In the genomic region with DNA sequence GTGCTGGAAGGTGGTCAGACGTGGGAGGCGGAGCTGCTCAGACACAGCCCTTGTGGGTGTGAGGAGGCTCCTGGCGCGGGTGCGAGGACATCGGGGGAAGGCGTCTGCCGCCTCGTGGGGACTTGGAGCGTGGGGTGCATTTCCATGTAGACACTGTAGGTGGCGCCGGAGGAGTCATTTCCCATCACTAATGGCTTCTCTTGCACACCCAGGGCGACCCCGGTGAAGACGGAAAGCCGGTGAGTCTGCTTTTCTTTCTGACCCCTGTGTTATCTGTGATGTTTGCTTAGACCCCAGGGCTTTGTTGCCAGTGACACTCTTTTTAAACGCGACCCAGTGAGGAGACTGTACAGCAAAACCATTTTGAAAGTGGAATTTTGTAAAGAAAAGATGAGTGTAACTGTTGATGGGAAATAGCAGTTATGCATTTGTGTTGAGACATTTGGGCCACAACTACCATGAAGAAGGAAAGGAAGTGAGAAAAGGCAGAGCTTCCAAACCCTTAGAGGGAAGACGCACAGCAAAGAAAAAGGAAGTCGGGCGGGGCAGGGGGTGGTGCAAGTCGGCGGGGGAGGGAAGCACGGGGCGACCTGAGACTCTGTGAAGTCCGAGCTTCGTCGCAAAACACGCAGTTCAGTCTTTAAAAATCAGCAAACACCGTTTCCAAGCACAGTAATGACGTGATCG, we compare ENCODE assay signal across 8 cellular contexts.
A peak's percentile ranks its signal among the peaks of the same experiment; 100 is the strongest.
DNase-seq lines count a peak whose midpoint lies in the region; ATAC-seq and TF ChIP-seq lines count a peak whose summit lies in the region.

No MANE protein-coding gene starts in this region.

- intact Hi-C loops in left colon (cut with DNase I, micrococcal nuclease), result loop anchor here in 1 of 2 donors (5.0 to 10.0 kb wide), 2 partner anchors 119 to 347 kb away; no protein-coding TSS in a partner anchor

- peak; percentile 97 for TF ChIP-seq CTCF in GM12864 (IDR thresholded peaks at IDR 0.05; ENCODE audit: low read depth, low read length, missing control alignments)

- peak overlapping the region; percentile 41 for H3K4me3 ChIP-seq in GM12864 (ENCODE audit: low read depth, low read length)

- DNase-seq in GM12864 (ENCODE audit: low read depth) (peak; percentile 38), NCI-H2107 treated with DMSO at 0.1 percent for 48 hours (lab: John Stamatoyannopoulos, UW; ENCODE audit: unreplicated experiment) (peak; percentile 49), cerebellum (ENCODE audit: low spot score) (peak; percentile 77), left colon (peak; percentile 52 to 74)
- peak; percentile 72 for DNase-seq in activated CD4-positive, alpha-beta T cell treated with anti-CD3 and anti-CD28 coated beads for 1 hour
- peak; percentile 82 to 83 for DNase-seq in stimulated activated CD4-positive, alpha-beta T cell treated with anti-CD3 and anti-CD28 coated beads, Interleukin-2, amount 100 ng/mL, for 24 hours

- ATAC-seq in left colon (peak; percentile 77), GM18502 (IDR thresholded peaks at IDR 0.05; ENCODE audit: poor library complexity, unreplicated experiment) (no peak), HG02884 (IDR thresholded peaks at IDR 0.05; ENCODE audit: unreplicated experiment) (no peak)
